Comparison of ENCODE assay signal across 8 cellular contexts in genomic region chr18:59056706-59057492, GRCh38.
A peak's percentile ranks its signal among the peaks of the same experiment; 100 is the strongest.
DNase-seq lines count a peak whose midpoint lies in the region; ATAC-seq and TF ChIP-seq lines count a peak whose summit lies in the region.

No MANE protein-coding gene starts in this region.

- H4K20me1 ChIP-seq in HCT116 (ENCODE audit: insufficient read depth) = no peaks in the 10 kb centered on the region

- no peaks in the 10 kb centered on the region for H3K4me1 ChIP-seq in HCT116 (ENCODE audit: control insufficient read depth in 1 of 2, insufficient read depth in 2 of 2, low read length in 2 of 2)

- no peaks in the 10 kb centered on the region for H3K36me3 Mint-ChIP-seq in naive thymus-derived CD8-positive, alpha-beta T cell

- H3K36me3 ChIP-seq in HCT116 (ENCODE audit: control insufficient read depth in 1 of 2, insufficient read depth in 2 of 2, low read length in 2 of 2) = no peaks in the 10 kb centered on the region

- H3K79me2 ChIP-seq in HCT116 (ENCODE audit: insufficient read depth, low read length) = no peaks in the 10 kb centered on the region

- no peak overlapping the region for H3K4me3 Mint-ChIP-seq in naive thymus-derived CD8-positive, alpha-beta T cell

- TF ChIP-seq CTCF in HCT116 (IDR thresholded peaks at IDR 0.05 in 2 of 3, conservative IDR thresholded peaks at IDR 0.05 in 1 of 3; ENCODE audit: borderline replicate concordance in 1 of 3, insufficient read depth in 1 of 3, low read depth in 2 of 3, low read length in 2 of 3) = peak; percentile 87 to 96 (median 93)

- POLR2A ChIA-PET in HCT116 (lab: Charles Lee) = no interaction called here
- POLR2A ChIA-PET in naive thymus-derived CD8-positive, alpha-beta T cell (lab: Charles Lee) = no interaction called here

- BruUV-seq in HCT116 (replicated peaks; lab: Mats Ljungman, UMichigan) = no TSS peak

- TF ChIP-seq POLR2A in HCT116 (IDR thresholded peaks at IDR 0.05; ENCODE audit: borderline replicate concordance, extremely low read depth, insufficient read depth, insufficient read length) = no peak

- DNase-seq in GF-D8 (lab: John Stamatoyannopoulos, UW) (peak; percentile 10), HCT116 (ENCODE audit: low read depth, low spot score) (peak; percentile 51), NCI-H226 (peak; percentile 8), fibroblast of gingiva (ENCODE audit: low read depth) (peak; percentile 60)
- DNase-seq in activated CD4-positive, alpha-beta T cell treated with anti-CD3 and anti-CD28 coated beads, Interleukin-2, amount 50 U/mL, for 48 hours = peak; percentile 57 to 69
- peak in 8 of 10 donors; percentile 9 to 69 (median 38) for DNase-seq in naive thymus-derived CD8-positive, alpha-beta T cell

- no peaks in the 10 kb centered on the region for H3K9me3 Mint-ChIP-seq in naive thymus-derived CD8-positive, alpha-beta T cell

- no peak overlapping the region for H2AFZ ChIP-seq in HCT116 (ENCODE audit: low read depth, low read length, poor library complexity, severe bottlenecking)

- H3K9me3 ChIP-seq in HCT116 (ENCODE audit: control insufficient read depth in 1 of 2, insufficient read depth in 1 of 2, low read depth in 1 of 2, low read length in 2 of 2) = no peaks in the 10 kb centered on the region

- H3K4me2 ChIP-seq in HCT116 (ENCODE audit: low read length) = no peak overlapping the region

- no peaks in the 10 kb centered on the region for H3K9me2 ChIP-seq in HCT116 (ENCODE audit: insufficient read depth)

- no peak overlapping the region for H3K9ac ChIP-seq in HCT116 (ENCODE audit: low read length)

- no peak overlapping the region for H3K4me3 ChIP-seq in HCT116 (replicated peaks in 1 of 2; ENCODE audit: low read depth in 1 of 2, low read length in 2 of 2)

- H3K27me3 Mint-ChIP-seq in naive thymus-derived CD8-positive, alpha-beta T cell = peaks cover 7 to 31% (median 27%) of the 10 kb centered on the region in 5 donors

- intact Hi-C loops in HCT116 (cut with micrococcal nuclease) = loop anchor here (1.0 kb wide), 2 partner anchors 276 to 289 kb away; no protein-coding TSS in a partner anchor

- H3K4me1 Mint-ChIP-seq in naive thymus-derived CD8-positive, alpha-beta T cell = no peaks in the 10 kb centered on the region

- H3K27me3 ChIP-seq in HCT116 (ENCODE audit: insufficient read depth, low read length) = peaks cover 38% of the 10 kb centered on the region

- peak; percentile 97 for TF ChIP-seq RAD21 in HCT116 (IDR thresholded peaks at IDR 0.05; ENCODE audit: low read depth)

- H3K27ac Mint-ChIP-seq in naive thymus-derived CD8-positive, alpha-beta T cell = no peak overlapping the region

- H3K27ac ChIP-seq in HCT116 (ENCODE audit: low read depth, low read length) = no peak overlapping the region

- CTCF ChIA-PET in HCT116 (lab: Charles Lee) = interaction anchor here (1.0 to 3.0 kb wide), 5 partner anchors 271 to 288 kb away, joined by 3 to 10 read pairs (median 6); no protein-coding TSS in a partner anchor

- RAD21 ChIA-PET in HCT116 (lab: Charles Lee; ENCODE audit: low non-redundant PET in 1 of 2, low total read pairs in 2 of 2, uncharacterized antibody in 2 of 2, unreplicated experiment in 2 of 2) = no interaction called here

- ATAC-seq in HCT116 (peak; percentile 89), HG03457 (IDR thresholded peaks at IDR 0.05; ENCODE audit: unreplicated experiment) (no peak), GM21619 (IDR thresholded peaks at IDR 0.05; ENCODE audit: unreplicated experiment) (no peak)
- no peak for ATAC-seq in naive thymus-derived CD8-positive, alpha-beta T cell

TF ChIP-seq in HCT116, 20 proteins besides CTCF, POLR2A, EP300 and RAD21:
- no peak for TF ChIP-seq SIN3A (IDR thresholded peaks at IDR 0.05; ENCODE audit: low read depth)
- TF ChIP-seq CEBPB (IDR thresholded peaks at IDR 0.05; ENCODE audit: low read depth) = no peak
- TF ChIP-seq EZH2phosphoT487 (IDR thresholded peaks at IDR 0.05; ENCODE audit: borderline replicate concordance) = no peak
- no peak for TF ChIP-seq TCF7L2 (IDR thresholded peaks at IDR 0.05; ENCODE audit: borderline replicate concordance, extremely low read depth, insufficient read depth, insufficient read length)
- TF ChIP-seq ELF1 (IDR thresholded peaks at IDR 0.05; ENCODE audit: borderline replicate concordance, low read depth) = no peak
- no peak for TF ChIP-seq SP1 (IDR thresholded peaks at IDR 0.05; ENCODE audit: low read depth)
- TF ChIP-seq ZBTB33 (IDR thresholded peaks at IDR 0.05; ENCODE audit: extremely low read depth, insufficient replicate concordance, low read length) = no peak
- no peak for TF ChIP-seq CBX3 (IDR thresholded peaks at IDR 0.05; ENCODE audit: low read depth)
- no peak for TF ChIP-seq JUND (IDR thresholded peaks at IDR 0.05)
- TF ChIP-seq EZH2 (IDR thresholded peaks at IDR 0.05) = no peak
- TF ChIP-seq POLR2AphosphoS5 (IDR thresholded peaks at IDR 0.05; ENCODE audit: low read depth, low read length) = no peak
- no peak for TF ChIP-seq MAX (IDR thresholded peaks at IDR 0.05)
- no peak for TF ChIP-seq EGR1 (IDR thresholded peaks at IDR 0.05; ENCODE audit: low read depth)
TF ChIP-seq in HCT116: peak in this region for 0.

Comparison
In these comparisons a context has a peak if more than half of its experiments do, and no peak if none do; other contexts are left out.
1. DNase-seq: peak in every context shown above with its lines; median percentile 63 in activated CD4-positive, alpha-beta T cell treated with anti-CD3 and anti-CD28 coated beads, Interleukin-2, amount 50 U/mL, for 48 hours; 60 in fibroblast of gingiva; 51 in HCT116; 38 in naive thymus-derived CD8-positive, alpha-beta T cell; 10 in GF-D8; 8 in NCI-H226.